Comparison of ENCODE assay signal across 19 cellular contexts in genomic region chr17:41071606-41072375, GRCh38. TPM values are rescaled to one million over a fixed set of nuclear protein-coding genes. Genes with fewer than 3 reads are reported as not detected.
"Had no signal": no experiment of that assay in that cellular context is flagged by ENCODE, and none has a peak within 500 bp of the region (broad histone marks: within the 10 kb centered on the region; RNA-seq: fewer than 3 reads in every experiment).

No MANE protein-coding gene starts in this region.

- H3K4me3 ChIP-seq: lung, skin epidermis, tibial nerve had no signal

- H3K4me1 ChIP-seq: tibial nerve had no signal

- H3K36me3 ChIP-seq: tibial nerve had no signal

- H3K9me3 ChIP-seq: tibial nerve had no signal

- H3K27me3 ChIP-seq: tibial nerve had no signal

- DNase-seq: activated CD4-positive, alpha-beta memory T cell treated with anti-CD3 and anti-CD28 coated beads, Interleukin-2, amount 10 ng/mL, durations not matched to agents 7 days and 5 days; activated CD4-positive, alpha-beta T cell treated with anti-CD3 and anti-CD28 coated beads for 4 hours; activated effector memory CD4-positive, alpha-beta T cell treated with Interleukin-2 at 50 U/mL for 16 hours; activated T-cell treated with anti-CD3 and anti-CD28 coated beads, Interleukin-2, amount 50 U/mL, for 4 hours; caudate nucleus; erythroblast; left colon; stimulated activated CD4-positive, alpha-beta T cell treated with anti-CD3 and anti-CD28 coated beads, Interleukin-15, amount 100 ng/mL, for 24 hours; stimulated activated CD4-positive, alpha-beta T cell treated with anti-CD3 and anti-CD28 coated beads, Interleukin-4, amount 100 ng/mL, for 1 hour; stimulated activated naive CD4-positive, alpha-beta T cell; T1000 had no signal

- ATAC-seq: activated T-cell treated with anti-CD3 and anti-CD28 coated beads, Interleukin-2, amount 50 U/mL, for 4 hours; left colon had no signal

- H3K27ac ChIP-seq: skin epidermis, tibial nerve had no signal

RNA-seq across cellular contexts. Expression of gene KRTAP2-4, which starts 6.1 kb away (rescaled TPM):
- total RNA-seq: activated CD4-positive, alpha-beta memory T cell treated with anti-CD3 and anti-CD28 coated beads, Interleukin-2, amount 10 ng/mL, durations not matched to agents 7 days and 5 days; activated T-cell treated with anti-CD3 and anti-CD28 coated beads, Interleukin-2, amount 50 U/mL, for 4 hours; left colon; lung; mesothelial cell of epicardium; osteocyte; pulmonary artery endothelial cell; subcutaneous adipose tissue; tibial nerve had no signal
- polyA plus RNA-seq: lung, neural cell had no signal

RNA-seq across cellular contexts. Expression of gene KRTAP2-3, which starts 11.9 kb away (rescaled TPM):
- total RNA-seq: activated CD4-positive, alpha-beta memory T cell treated with anti-CD3 and anti-CD28 coated beads, Interleukin-2, amount 10 ng/mL, durations not matched to agents 7 days and 5 days; activated T-cell treated with anti-CD3 and anti-CD28 coated beads, Interleukin-2, amount 50 U/mL, for 4 hours; left colon; lung; osteocyte; pulmonary artery endothelial cell; subcutaneous adipose tissue; tibial nerve had no signal
- polyA plus RNA-seq: lung, neural cell had no signal

RNA-seq across cellular contexts. Expression of gene KRTAP4-7, which starts 12.2 kb away (rescaled TPM):
- total RNA-seq: activated CD4-positive, alpha-beta memory T cell treated with anti-CD3 and anti-CD28 coated beads, Interleukin-2, amount 10 ng/mL, durations not matched to agents 7 days and 5 days; activated T-cell treated with anti-CD3 and anti-CD28 coated beads, Interleukin-2, amount 50 U/mL, for 4 hours; left colon; lung; mesothelial cell of epicardium; osteocyte; pulmonary artery endothelial cell; subcutaneous adipose tissue; tibial nerve had no signal
- polyA plus RNA-seq: lung, neural cell had no signal

RNA-seq across cellular contexts. Expression of gene KRTAP2-2, which starts 16.8 kb away (rescaled TPM):
- total RNA-seq: activated CD4-positive, alpha-beta memory T cell treated with anti-CD3 and anti-CD28 coated beads, Interleukin-2, amount 10 ng/mL, durations not matched to agents 7 days and 5 days; activated T-cell treated with anti-CD3 and anti-CD28 coated beads, Interleukin-2, amount 50 U/mL, for 4 hours; left colon; lung; mesothelial cell of epicardium; osteocyte; pulmonary artery endothelial cell; subcutaneous adipose tissue; tibial nerve had no signal
- polyA plus RNA-seq: lung, neural cell had no signal

RNA-seq across cellular contexts. Expression of gene KRTAP2-1, which starts 24.7 kb away (rescaled TPM):
- total RNA-seq: activated CD4-positive, alpha-beta memory T cell treated with anti-CD3 and anti-CD28 coated beads, Interleukin-2, amount 10 ng/mL, durations not matched to agents 7 days and 5 days; activated T-cell treated with anti-CD3 and anti-CD28 coated beads, Interleukin-2, amount 50 U/mL, for 4 hours; left colon; lung; mesothelial cell of epicardium; osteocyte; pulmonary artery endothelial cell; subcutaneous adipose tissue; tibial nerve had no signal
- polyA plus RNA-seq: lung, neural cell had no signal
